In the genomic region with DNA sequence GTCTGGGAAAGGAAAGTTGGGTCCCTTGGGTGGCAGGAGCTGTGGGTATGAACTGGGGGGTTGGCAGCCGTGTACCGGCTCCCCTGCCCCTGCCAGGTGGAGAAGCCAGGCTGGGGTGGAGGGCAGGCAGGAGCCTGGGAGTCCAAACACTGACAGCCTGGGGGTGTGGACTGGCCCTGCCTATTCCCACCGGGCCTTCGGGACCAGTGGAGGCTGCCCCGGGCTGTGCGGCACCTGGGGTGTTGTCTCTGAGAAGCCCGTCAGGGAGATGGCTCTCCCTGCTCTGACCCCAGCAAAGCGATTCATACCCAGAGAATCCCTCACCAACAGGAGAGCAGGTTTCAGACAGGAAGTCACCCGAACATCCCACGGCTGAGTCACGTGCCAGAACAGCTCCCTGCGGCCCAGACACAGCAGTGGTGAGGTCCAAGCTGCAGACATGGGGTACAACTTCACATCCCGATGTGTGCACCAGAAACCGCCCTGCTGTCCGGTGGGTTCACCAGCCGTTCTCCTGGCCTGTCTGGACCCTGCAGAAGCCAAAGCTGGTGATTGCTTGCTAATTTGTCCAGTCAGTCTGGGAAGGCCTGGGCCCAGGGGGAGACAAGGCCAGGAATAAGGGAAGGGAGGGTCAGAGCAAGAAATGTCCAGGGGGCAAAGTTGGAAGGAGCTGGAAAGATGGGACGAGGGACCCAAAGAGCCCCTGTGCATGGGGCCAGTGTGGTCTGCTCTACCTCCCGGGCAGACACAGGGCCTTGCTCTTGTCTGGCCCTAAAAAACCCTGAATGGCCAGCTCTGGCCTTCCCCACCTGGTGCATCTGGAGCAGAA, we compare ENCODE assay signal across 11 cellular contexts. TPM values are rescaled to one million over a fixed set of nuclear protein-coding genes. Genes with fewer than 3 reads are reported as not detected.
A peak's percentile ranks its signal among the peaks of the same experiment; 100 is the strongest.
DNase-seq lines count a peak whose midpoint lies in the region; ATAC-seq, FAIRE-seq and TF ChIP-seq lines count a peak whose summit lies in the region.
"Had no signal": no experiment of that assay in that cellular context is flagged by ENCODE, and none has a peak within 500 bp of the region (broad histone marks: within the 10 kb centered on the region; RNA-seq: fewer than 3 reads in every experiment).

No MANE protein-coding gene starts in this region.

- no peaks in the 10 kb centered on the region for H3K27me3 ChIP-seq in effector memory CD4-positive, alpha-beta T cell (replicated peaks; ENCODE audit: control insufficient read depth, insufficient read depth, low read length, poor library complexity, severe bottlenecking)
- no peaks in the 10 kb centered on the region; the same call in 1 of the 2 replicates for H3K27me3 ChIP-seq in BE2C

- H3K36me3 Mint-ChIP-seq in activated B cell treated with CpG ODN at 0.5 μM for 24 hours (ENCODE audit: low read depth) = peaks cover 5% of the 10 kb centered on the region

- peaks cover 63% of the 10 kb centered on the region for H3K4me1 ChIP-seq in effector memory CD4-positive, alpha-beta T cell (ENCODE audit: control insufficient read depth, insufficient read depth, low read length, poor library complexity, severe bottlenecking)
- H3K4me1 ChIP-seq in BE2C = no peaks in the 10 kb centered on the region
- H3K4me1 ChIP-seq: psoas muscle had no signal

- H3K27ac ChIP-seq in effector memory CD4-positive, alpha-beta T cell (ENCODE audit: insufficient read depth, low read length, poor library complexity, severe bottlenecking) = peak overlapping the region; percentile 100
- H3K27ac ChIP-seq: psoas muscle had no signal

- peak overlapping the region; percentile 89 for H3K27ac Mint-ChIP-seq in activated B cell treated with CpG ODN at 0.5 μM for 24 hours

- TF ChIP-seq CTCF in activated B cell treated with CpG ODN at 0.5 μM for 24 hours (IDR thresholded peaks at IDR 0.05) (no peak), BE2C (IDR thresholded peaks at IDR 0.05; ENCODE audit: low read depth, low read length) (no peak)

- no peaks in the 10 kb centered on the region for H3K27me3 Mint-ChIP-seq in activated B cell treated with CpG ODN at 0.5 μM for 24 hours

- no peaks in the 10 kb centered on the region for H3K9me3 Mint-ChIP-seq in activated B cell treated with CpG ODN at 0.5 μM for 24 hours

- no peaks in the 10 kb centered on the region for H3K9me3 ChIP-seq in effector memory CD4-positive, alpha-beta T cell (ENCODE audit: control insufficient read depth, low read length)
- H3K9me3 ChIP-seq in BE2C = no peaks in the 10 kb centered on the region
- H3K9me3 ChIP-seq: psoas muscle had no signal

- CTCF ChIA-PET in activated B cell treated with CpG ODN at 0.5 μM for 24 hours (lab: Charles Lee) = no interaction called here

- ATAC-seq in activated B cell treated with CpG ODN at 0.5 μM for 24 hours (ENCODE audit: low read depth) = no peak
- ATAC-seq in GM18909 (IDR thresholded peaks at IDR 0.05; ENCODE audit: poor library complexity, unreplicated experiment) = no peak
- ATAC-seq: esophagus mucosa, psoas muscle had no signal

- no peaks in the 10 kb centered on the region for H3K36me3 ChIP-seq in effector memory CD4-positive, alpha-beta T cell (ENCODE audit: control insufficient read depth, insufficient read depth, low read length)
- no peaks in the 10 kb centered on the region for H3K36me3 ChIP-seq in BE2C

- H3K4me3 ChIP-seq in effector memory CD4-positive, alpha-beta T cell (ENCODE audit: insufficient read depth, low read depth, low read length, poor library complexity, severe bottlenecking) = peak overlapping the region; percentile 16
- H3K4me3 ChIP-seq in BE2C (ENCODE audit: low read depth, low read length) = no peak overlapping the region
- H3K4me3 ChIP-seq: psoas muscle had no signal

- peak overlapping the region; percentile 50 for H3K4me3 Mint-ChIP-seq in activated B cell treated with CpG ODN at 0.5 μM for 24 hours

- peak; percentile 20 for FAIRE-seq in H54 (lab: Jason Lieb, UNC)

- no peak for TF ChIP-seq POLR2A in H54 (IDR thresholded peaks at IDR 0.05; ENCODE audit: low read depth, low read length)

- DNase-seq in H54 (ENCODE audit: insufficient read length, low spot score) (peak; percentile 72), activated B cell treated with CpG ODN at 0.5 μM for 24 hours (no peak), iPS-NIHi7 (ENCODE audit: extremely low spot score) (no peak), BE2C (no peak), head of caudate nucleus (no peak)
- DNase-seq in effector memory CD4-positive, alpha-beta T cell = peak; percentile 48 to 56 (median 55)
- peak; percentile 52 to 67 for DNase-seq in stimulated activated CD8-positive, alpha-beta memory T cell treated with anti-CD3 and anti-CD28 coated beads, Interleukin-2, amount 100 ng/mL, for 48 hours (ENCODE audit: low read depth in 2 of 2)

- peaks cover 89% of the 10 kb centered on the region for H3K4me1 Mint-ChIP-seq in activated B cell treated with CpG ODN at 0.5 μM for 24 hours

- POLR2A ChIA-PET in activated B cell treated with CpG ODN at 0.5 μM for 24 hours (lab: Charles Lee) = interaction anchor here (0.5 to 4.4 kb wide), 6 partner anchors 8 to 1363 kb away, joined by 3 to 38 read pairs (median 12); a partner anchor contains a TSS

- intact Hi-C loops in activated B cell treated with CpG ODN at 0.5 μM for 24 hours (cut with micrococcal nuclease) (no loop called here), head of caudate nucleus (cut with DNase I) (no loop called here)

RNA-seq across cellular contexts. Expression of a gene that starts 2.1 kb away (rescaled TPM):
- 43.4 and 48.5 TPM in 2 replicates for total RNA-seq in activated B cell treated with CpG ODN at 0.5 μM for 24 hours
- polyA plus RNA-seq in BE2C (2012; ENCODE audit: insufficient read depth, insufficient read length, low read depth) = not detected
- total RNA-seq: SK-MEL-5 had no signal

RNA-seq across cellular contexts. Expression of a gene that starts 46.5 kb away (rescaled TPM):
- total RNA-seq in activated B cell treated with CpG ODN at 0.5 μM for 24 hours = 11.7 and 13.6 TPM in 2 replicates
- polyA plus RNA-seq in BE2C (2012; ENCODE audit: insufficient read depth, insufficient read length, low read depth) = 43.2 TPM

Comparison
In these comparisons a context has a peak if more than half of its experiments do, and no peak if none do; other contexts are left out.
1. DNase-seq: peak in H54 (single experiment), effector memory CD4-positive, alpha-beta T cell (3 of 3) and stimulated activated CD8-positive, alpha-beta memory T cell treated with anti-CD3 and anti-CD28 coated beads, Interleukin-2, amount 100 ng/mL, for 48 hours (2 of 2); none in activated B cell treated with CpG ODN at 0.5 μM for 24 hours (single experiment), iPS-NIHi7 (single experiment), BE2C (single experiment) and head of caudate nucleus (0 of 42).